21 cellular contexts compared by ENCODE assay signal in the genomic region with DNA sequence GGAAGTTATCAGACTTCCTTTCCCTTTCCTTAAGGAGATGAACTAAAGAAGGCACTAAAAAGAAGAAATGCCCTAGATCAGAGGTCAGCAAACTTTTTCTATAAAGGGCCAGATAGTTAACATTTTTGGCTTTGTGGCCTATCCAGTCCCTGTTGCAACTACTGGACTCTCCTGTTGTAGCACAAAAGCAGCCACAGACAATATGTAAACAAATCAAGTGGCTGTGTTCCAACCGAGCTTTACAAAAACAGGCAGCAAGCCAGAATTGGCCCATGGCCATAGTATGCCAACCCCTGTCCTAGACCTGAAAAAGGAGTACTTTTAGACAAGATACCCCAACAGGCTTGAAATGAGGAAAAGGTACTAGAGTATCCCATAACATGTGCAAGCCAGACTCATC. TPM values are rescaled to one million over a fixed set of nuclear protein-coding genes. Genes with fewer than 3 reads are reported as not detected.
DNase-seq lines count a peak whose midpoint lies in the region; ATAC-seq, FAIRE-seq and TF ChIP-seq lines count a peak whose summit lies in the region.
"Had no signal": no experiment of that assay in that cellular context is flagged by ENCODE, and none has a peak within 500 bp of the region (broad histone marks: within the 10 kb centered on the region; RNA-seq: fewer than 3 reads in every experiment).

No MANE protein-coding gene starts in this region.

- H3K36me3 Mint-ChIP-seq in H9 (ENCODE audit: insufficient read depth in 1 of 3, low read depth in 3 of 3), result peaks cover 5 to 16% (median 15%) of the 10 kb centered on the region in 3 experiments; a peak in 6 of 7 replicates

- dilution Hi-C loops in endothelial cell of umbilical vein (cut with MboI; ENCODE audit: extremely low pct_ligation_motif_present, low sequenced_read_pairs), result no loop called here

- CTCF ChIA-PET in endothelial cell of umbilical vein (lab: Charles Lee), result interaction anchor here (1.0 to 12.9 kb wide), 7 partner anchors 11 to 170 kb away, joined by 3 to 418 read pairs (median 6); no protein-coding TSS in a partner anchor

- no peak overlapping the region for H3K4me3 ChIP-seq in endothelial cell of umbilical vein (replicated peaks in 1 of 3; ENCODE audit: insufficient read depth in 1 of 3, low read depth in 1 of 3, low read length in 3 of 3)
- H3K4me3 ChIP-seq in stomach, result no peak overlapping the region
- H3K4me3 ChIP-seq: BLaER1 treated with 17β-estradiol and CSF1 and Interleukin-3, amounts not matched to agents 10 nM and 100 nM; esophagus squamous epithelium; neural progenitor cell had no signal

- FAIRE-seq in endothelial cell of umbilical vein (lab: Jason Lieb, UNC), result peak; percentile 46

- H3K56ac ChIP-seq in H9 (ENCODE audit: insufficient read length, low read depth, low read length), result no peak overlapping the region

- H3K9ac ChIP-seq in endothelial cell of umbilical vein (replicated peaks; ENCODE audit: extremely low read depth, insufficient read depth, low read length) (no peak overlapping the region), H9 (ENCODE audit: extremely low read depth, insufficient read length, low read length) (no peak overlapping the region)
- H3K9ac ChIP-seq: BLaER1 treated with 17β-estradiol and CSF1 and Interleukin-3, amounts not matched to agents 10 nM and 100 nM; neural progenitor cell had no signal

- H3K9me1 ChIP-seq in endothelial cell of umbilical vein (replicated peaks; ENCODE audit: control insufficient read depth, extremely low read depth, insufficient read depth, low read length), result no peaks in the 10 kb centered on the region

- H3K9me3 ChIP-seq in endothelial cell of umbilical vein (replicated peaks; ENCODE audit: control insufficient read depth, insufficient read depth, low read length), result no peaks in the 10 kb centered on the region
- no peaks in the 10 kb centered on the region for H3K9me3 ChIP-seq in stomach
- no peaks in the 10 kb centered on the region for H3K9me3 ChIP-seq in H9 (ENCODE audit: control insufficient read depth, low read depth, low read length)
- H3K9me3 ChIP-seq: BLaER1 treated with 17β-estradiol and CSF1 and Interleukin-3, amounts not matched to agents 10 nM and 100 nM; esophagus squamous epithelium had no signal

- ATAC-seq in GM21360 (IDR thresholded peaks at IDR 0.05; ENCODE audit: unreplicated experiment), result no peak
- no peak for ATAC-seq in HG03521 (IDR thresholded peaks at IDR 0.05; ENCODE audit: unreplicated experiment)
- ATAC-seq: activated T-cell treated with anti-CD3 and anti-CD28 coated beads, Interleukin-2, amount 50 U/mL, for 4 hours had no signal

- no peak overlapping the region for H4K5ac ChIP-seq in H9 (ENCODE audit: insufficient read length, low read depth, low read length)

- BruUV-seq in endothelial cell of umbilical vein (replicated peaks; lab: Mats Ljungman, UMichigan), result no TSS peak

- H2BK20ac ChIP-seq in H9 (ENCODE audit: low read depth, low read length, poor library complexity, severe bottlenecking), result no peak overlapping the region

- peaks cover 0 to 4% of the 10 kb centered on the region in 2 experiments for H3K36me3 ChIP-seq in endothelial cell of umbilical vein (ENCODE audit: control insufficient read depth in 2 of 2, extremely low read depth in 1 of 2, insufficient read depth in 2 of 2, low read length in 2 of 2)
- H3K36me3 ChIP-seq in stomach, result peaks cover 16 to 72% (median 66%) of the 10 kb centered on the region in 4 donors

- no peaks in the 10 kb centered on the region for H3K27me3 Mint-ChIP-seq in H9 (ENCODE audit: low read depth)
- H3K27me3 Mint-ChIP-seq: activated naive CD4-positive, alpha-beta T cell treated with anti-CD3 and anti-CD28 coated beads, Interleukin-2, amount 50 U/mL, for 24 hours; type B pancreatic cell had no signal

- TF ChIP-seq POLR2A in endothelial cell of umbilical vein (IDR thresholded peaks at IDR 0.05; ENCODE audit: low read depth, low read length) (no peak), stomach (IDR thresholded peaks at IDR 0.05) (no peak)

- intact Hi-C loops in endothelial cell of umbilical vein (cut with micrococcal nuclease) (loop anchor here (10.0 kb wide), 1 partner anchor 275 kb away; no protein-coding TSS in a partner anchor), stomach (cut with DNase I; ENCODE audit: low total_unique reads) (loop anchor here (10.0 kb wide), 1 partner anchor 125 kb away; no protein-coding TSS in a partner anchor)

- no peak overlapping the region for H2BK120ac ChIP-seq in H9 (ENCODE audit: low read depth, low read length, poor library complexity, severe bottlenecking)

- no peak for TF ChIP-seq CTCF in endothelial cell of umbilical vein (IDR thresholded peaks at IDR 0.05; ENCODE audit: extremely low read depth in 1 of 2, insufficient read depth in 1 of 2, low read depth in 1 of 2, low read length in 2 of 2)
- TF ChIP-seq CTCF in stomach (IDR thresholded peaks at IDR 0.05), result no peak
- TF ChIP-seq CTCF in H9 (conservative IDR thresholded peaks at IDR 0.05), result no peak

- no peaks in the 10 kb centered on the region for H4K20me1 ChIP-seq in endothelial cell of umbilical vein (replicated peaks; ENCODE audit: control insufficient read depth, extremely low read depth, insufficient read depth, low read length)
- H4K20me1 ChIP-seq in H9 (ENCODE audit: control insufficient read depth, insufficient read depth, insufficient read length), result no peaks in the 10 kb centered on the region
- H4K20me1 ChIP-seq: BLaER1 treated with 17β-estradiol and CSF1 and Interleukin-3, amounts not matched to agents 10 nM and 100 nM had no signal

- H2AFZ ChIP-seq in endothelial cell of umbilical vein (ENCODE audit: low read depth, low read length) (no peak overlapping the region), H9 (ENCODE audit: low read length) (no peak overlapping the region)
- H2AFZ ChIP-seq: neural progenitor cell had no signal

- H3K4me2 ChIP-seq in endothelial cell of umbilical vein (ENCODE audit: insufficient read depth, low read length) (no peak overlapping the region), H9 (ENCODE audit: insufficient read depth, insufficient read length, low read length) (no peak overlapping the region)
- H3K4me2 ChIP-seq: BLaER1 treated with 17β-estradiol and CSF1 and Interleukin-3, amounts not matched to agents 10 nM and 100 nM; neural progenitor cell had no signal

- H3K27ac Mint-ChIP-seq in H9, result no peak overlapping the region
- H3K27ac Mint-ChIP-seq: activated naive CD4-positive, alpha-beta T cell treated with anti-CD3 and anti-CD28 coated beads, Interleukin-2, amount 50 U/mL, for 24 hours; neural progenitor cell; type B pancreatic cell had no signal

- no peaks in the 10 kb centered on the region for H3K79me2 ChIP-seq in endothelial cell of umbilical vein (ENCODE audit: control insufficient read depth, insufficient read depth, low read length)
- no peaks in the 10 kb centered on the region for H3K79me2 ChIP-seq in H9 (ENCODE audit: insufficient read depth, low read length)

- H3K79me1 ChIP-seq in H9 (ENCODE audit: insufficient read depth, low read depth, low read length, poor library complexity, severe bottlenecking), result no peaks in the 10 kb centered on the region

- DNase-seq in NCI-H345 (lab: John Stamatoyannopoulos, UW) (peak; percentile 39), NCI-H345 treated with DMSO at 0.1 percent for 48 hours (lab: John Stamatoyannopoulos, UW; ENCODE audit: unreplicated experiment) (no peak), NCI-H69 (lab: John Stamatoyannopoulos, UW) (peak; percentile 58), endothelial cell of umbilical vein (ENCODE audit: low read depth, low spot score) (peak; percentile 59), stomach (peak; percentile 47), H9 (no peak)
- DNase-seq: activated CD4-positive, alpha-beta T cell treated with anti-CD3 and anti-CD28 coated beads, Interleukin-2, amount 50 U/mL, for 48 hours; activated T-cell treated with anti-CD3 and anti-CD28 coated beads, Interleukin-2, amount 50 U/mL, for 4 hours; brain microvascular endothelial cell; esophagus squamous epithelium; head of caudate nucleus; islet precursor cell; NCI-H2081 treated with DMSO at 0.1 percent for 48 hours; stimulated activated CD4-positive, alpha-beta T cell treated with anti-CD3 and anti-CD28 coated beads, Interleukin-15, amount 100 ng/mL, for 24 hours; stimulated activated naive CD4-positive, alpha-beta T cell treated with Interleukin-2 at 50 U/mL for 16 hours had no signal

- no peak overlapping the region for H2AK5ac ChIP-seq in H9 (ENCODE audit: insufficient read length, low read length)

- H3K18ac ChIP-seq in H9 (ENCODE audit: insufficient read length, low read depth, low read length), result no peak overlapping the region

- H2BK5ac ChIP-seq in H9 (ENCODE audit: insufficient read length, low read length), result no peak overlapping the region

- WGBS in stomach, 5 donors, result 0 to 18% (median 12%) methylated on average over 1 of the region's 1 CpG
- WGBS in H9 (ENCODE audit: extremely low coverage, insufficient read length, low lambda C conversion rate), result no CpG with 5 or more reads among the region's 1 CpG

- H3K4me1 Mint-ChIP-seq in H9, result no peaks in the 10 kb centered on the region
- H3K4me1 Mint-ChIP-seq: activated naive CD4-positive, alpha-beta T cell treated with anti-CD3 and anti-CD28 coated beads, Interleukin-2, amount 50 U/mL, for 24 hours; neural progenitor cell had no signal

- no peak overlapping the region for H3K23ac ChIP-seq in H9 (ENCODE audit: insufficient read length, low read depth, low read length)

- no peaks in the 10 kb centered on the region for H3K4me1 ChIP-seq in endothelial cell of umbilical vein (ENCODE audit: control insufficient read depth, extremely low read depth, insufficient read depth, low read length)
- H3K4me1 ChIP-seq in stomach, result peaks cover 8 to 15% (median 11%) of the 10 kb centered on the region in 4 donors
- H3K4me1 ChIP-seq in H9 (ENCODE audit: insufficient read depth, low read length), result no peaks in the 10 kb centered on the region
- H3K4me1 ChIP-seq: BLaER1 treated with 17β-estradiol and CSF1 and Interleukin-3, amounts not matched to agents 10 nM and 100 nM; neural progenitor cell had no signal

- no peak overlapping the region for H3T11ph ChIP-seq in H9 (ENCODE audit: low read length)

- POLR2A ChIA-PET in endothelial cell of umbilical vein (lab: Charles Lee), result no interaction called here

- H3K23me2 ChIP-seq in H9 (ENCODE audit: insufficient read length, low read depth, low read length, poor library complexity, severe bottlenecking), result no peaks in the 10 kb centered on the region

- H3K27me3 ChIP-seq in endothelial cell of umbilical vein (ENCODE audit: control insufficient read depth in 2 of 2, insufficient read depth in 2 of 2, low read length in 2 of 2), result no peaks in the 10 kb centered on the region
- H3K27me3 ChIP-seq in stomach, result no peaks in the 10 kb centered on the region
- H3K27me3 ChIP-seq in H9 (ENCODE audit: insufficient read depth, low read length), result no peaks in the 10 kb centered on the region
- H3K27me3 ChIP-seq: BLaER1 treated with 17β-estradiol and CSF1 and Interleukin-3, amounts not matched to agents 10 nM and 100 nM; brain microvascular endothelial cell; esophagus squamous epithelium; neural progenitor cell had no signal

- H4K8ac ChIP-seq in H9 (replicated peaks; ENCODE audit: insufficient read length, low read depth, low read length), result no peak overlapping the region

- no peak overlapping the region for H3K4ac ChIP-seq in H9 (ENCODE audit: low read depth, low read length)

- no peaks in the 10 kb centered on the region for H3K9me3 Mint-ChIP-seq in H9
- H3K9me3 Mint-ChIP-seq: activated naive CD4-positive, alpha-beta T cell treated with anti-CD3 and anti-CD28 coated beads, Interleukin-2, amount 50 U/mL, for 24 hours; activated T-cell treated with anti-CD3 and anti-CD28 coated beads, Interleukin-2, amount 50 U/mL, for 4 hours; neural progenitor cell; type B pancreatic cell had no signal

- H3K27ac ChIP-seq in endothelial cell of umbilical vein (ENCODE audit: insufficient read depth, low read depth, low read length) (no peak overlapping the region), stomach (peak overlapping the region in 1 of 5 donors; percentile 12), H9 (ENCODE audit: insufficient read length, low read depth, low read length) (no peak overlapping the region)
- H3K27ac ChIP-seq: BLaER1 treated with 17β-estradiol and CSF1 and Interleukin-3, amounts not matched to agents 10 nM and 100 nM; brain microvascular endothelial cell; esophagus squamous epithelium; neural progenitor cell had no signal

- no peak overlapping the region for H2BK15ac ChIP-seq in H9 (ENCODE audit: low read depth, low read length)

- H4K91ac ChIP-seq in H9 (ENCODE audit: insufficient read length, low read depth, low read length), result no peak overlapping the region

- no peak overlapping the region for H3K14ac ChIP-seq in H9 (ENCODE audit: insufficient read depth, low read length)

- H2BK12ac ChIP-seq in H9 (ENCODE audit: insufficient read length, low read depth, low read length), result no peak overlapping the region

- no peak overlapping the region for H3K4me3 Mint-ChIP-seq in H9
- H3K4me3 Mint-ChIP-seq: activated naive CD4-positive, alpha-beta T cell treated with anti-CD3 and anti-CD28 coated beads, Interleukin-2, amount 50 U/mL, for 24 hours; activated T-cell treated with anti-CD3 and anti-CD28 coated beads, Interleukin-2, amount 50 U/mL, for 4 hours; neural progenitor cell; type B pancreatic cell had no signal

- no peak for TF ChIP-seq EP300 in stomach (IDR thresholded peaks at IDR 0.05)

RNA-seq across cellular contexts. Expression of a gene that starts 10.9 kb away (rescaled TPM):
- total RNA-seq in endothelial cell of umbilical vein (12.1 and 12.9 TPM in 2 replicates), stomach (10 to 100 TPM in 3 of 5 donors, 1 to 10 TPM in 2; 4.5 to 25.5 (median 13.2) TPM), H9 (2021) (19.7 and 20.8 TPM in 2 replicates)
- polyA plus RNA-seq in endothelial cell of umbilical vein (11.9 and 12.8 TPM in 2 replicates), stomach (10 to 100 TPM; 10.3 to 19.1 (median 10.4) TPM)
- polyA plus RNA-seq in endothelial cell of umbilical vein (2011; cell fraction: cytosol; rRNA removed), result 15.1 and 15.5 TPM in 2 replicates
- polyA plus RNA-seq in endothelial cell of umbilical vein (2011; cell fraction: nucleus; rRNA removed), result 17.3 and 21.9 TPM in 2 replicates
- 14.2 and 15.7 TPM in 2 replicates for polyA plus RNA-seq in endothelial cell of umbilical vein (2012)
- 36.9 and 50.5 TPM in 2 replicates for polyA minus RNA-seq in endothelial cell of umbilical vein
- polyA minus RNA-seq in endothelial cell of umbilical vein (2011; cell fraction: cytosol; rRNA and poly(A)+ RNA removed), result 11.0 TPM
- 10.3 and 16.5 TPM in 2 replicates for polyA minus RNA-seq in endothelial cell of umbilical vein (2011; cell fraction: nucleus; rRNA and poly(A)+ RNA removed)

RNA-seq across cellular contexts. Expression of a gene that starts 20.2 kb away (rescaled TPM):
- total RNA-seq in endothelial cell of umbilical vein (5.2 and 7.1 TPM in 2 replicates), stomach (1 to 10 TPM in 2 of 5 donors, under 1 TPM in 3; 0.45 to 4.1 (median 0.92) TPM), H9 (2021) (1.2 and 1.9 TPM in 2 replicates)
- polyA plus RNA-seq in endothelial cell of umbilical vein (2.7 and 3.2 TPM in 2 replicates), stomach (1 to 10 TPM in 1 of 3 donors, under 1 TPM in 1, not detected in 1; 0.50 to 2.3 TPM)
- polyA plus RNA-seq in endothelial cell of umbilical vein (2011; cell fraction: cytosol; rRNA removed), result 0.32 and 0.44 TPM in 2 replicates
- 17.4 and 20.5 TPM in 2 replicates for polyA plus RNA-seq in endothelial cell of umbilical vein (2011; cell fraction: nucleus; rRNA removed)
- polyA plus RNA-seq in endothelial cell of umbilical vein (2012), result 2.1 and 2.5 TPM in 2 replicates
- 4.2 and 6.0 TPM in 2 replicates for polyA minus RNA-seq in endothelial cell of umbilical vein
- not detected for polyA minus RNA-seq in endothelial cell of umbilical vein (2011; cell fraction: cytosol; rRNA and poly(A)+ RNA removed)
- polyA minus RNA-seq in endothelial cell of umbilical vein (2011; cell fraction: nucleus; rRNA and poly(A)+ RNA removed), result 6.4 and 6.8 TPM in 2 replicates

RNA-seq across cellular contexts. Expression of a gene that starts 27.1 kb away (rescaled TPM):
- total RNA-seq in endothelial cell of umbilical vein (41.0 and 44.0 TPM in 2 replicates), stomach (10 to 100 TPM; 12.8 to 48.2 (median 36.2) TPM), H9 (2021) (33.0 and 36.4 TPM in 2 replicates)
- polyA plus RNA-seq in endothelial cell of umbilical vein (51.1 and 55.7 TPM in 2 replicates), stomach (10 to 100 TPM; 26.5 to 45.5 (median 34.2) TPM)
- polyA plus RNA-seq in endothelial cell of umbilical vein (2011; cell fraction: cytosol; rRNA removed), result 38.1 and 39.2 TPM in 2 replicates
- polyA plus RNA-seq in endothelial cell of umbilical vein (2011; cell fraction: nucleus; rRNA removed), result 60.0 and 63.9 TPM in 2 replicates
- 35.5 and 39.9 TPM in 2 replicates for polyA plus RNA-seq in endothelial cell of umbilical vein (2012)
- 24.6 and 27.9 TPM in 2 replicates for polyA minus RNA-seq in endothelial cell of umbilical vein
- 5.8 TPM for polyA minus RNA-seq in endothelial cell of umbilical vein (2011; cell fraction: cytosol; rRNA and poly(A)+ RNA removed)
- 14.1 and 15.9 TPM in 2 replicates for polyA minus RNA-seq in endothelial cell of umbilical vein (2011; cell fraction: nucleus; rRNA and poly(A)+ RNA removed)

RNA-seq across cellular contexts. Expression of a gene that starts 28.4 kb away (rescaled TPM):
- total RNA-seq in endothelial cell of umbilical vein (58.2 and 59.5 TPM in 2 replicates), stomach (10 to 100 TPM; 31.9 to 97.3 (median 43.9) TPM), H9 (2021) (46.7 and 48.0 TPM in 2 replicates)
- polyA plus RNA-seq in endothelial cell of umbilical vein (68.1 and 76.1 TPM in 2 replicates), stomach (10 to 100 TPM; 23.9 to 52.5 (median 25.1) TPM)
- polyA plus RNA-seq in endothelial cell of umbilical vein (2011; cell fraction: cytosol; rRNA removed), result 51.6 and 53.2 TPM in 2 replicates
- polyA plus RNA-seq in endothelial cell of umbilical vein (2011; cell fraction: nucleus; rRNA removed), result 59.8 and 67.6 TPM in 2 replicates
- 39.7 and 46.3 TPM in 2 replicates for polyA plus RNA-seq in endothelial cell of umbilical vein (2012)
- polyA minus RNA-seq in endothelial cell of umbilical vein, result 131 and 150 TPM in 2 replicates
- 26.6 TPM for polyA minus RNA-seq in endothelial cell of umbilical vein (2011; cell fraction: cytosol; rRNA and poly(A)+ RNA removed)
- 41.5 and 52.4 TPM in 2 replicates for polyA minus RNA-seq in endothelial cell of umbilical vein (2011; cell fraction: nucleus; rRNA and poly(A)+ RNA removed)

RNA-seq across cellular contexts. Expression of a gene that starts 56.9 kb away (rescaled TPM):
- total RNA-seq in endothelial cell of umbilical vein (23.3 and 24.0 TPM in 2 replicates), stomach (10 to 100 TPM; 21.3 to 79.7 (median 33.8) TPM), H9 (2021) (15.9 and 16.4 TPM in 2 replicates)
- polyA plus RNA-seq in endothelial cell of umbilical vein (52.0 and 52.9 TPM in 2 replicates), stomach (10 to 100 TPM; 45.0 to 81.3 (median 46.6) TPM)
- polyA plus RNA-seq in endothelial cell of umbilical vein (2011; cell fraction: cytosol; rRNA removed), result 32.0 and 36.7 TPM in 2 replicates
- polyA plus RNA-seq in endothelial cell of umbilical vein (2011; cell fraction: nucleus; rRNA removed), result 114 and 121 TPM in 2 replicates
- polyA plus RNA-seq in endothelial cell of umbilical vein (2012), result 21.3 and 21.7 TPM in 2 replicates
- 24.0 and 33.6 TPM in 2 replicates for polyA minus RNA-seq in endothelial cell of umbilical vein
- polyA minus RNA-seq in endothelial cell of umbilical vein (2011; cell fraction: cytosol; rRNA and poly(A)+ RNA removed), result 11.8 TPM
- polyA minus RNA-seq in endothelial cell of umbilical vein (2011; cell fraction: nucleus; rRNA and poly(A)+ RNA removed), result 14.6 and 15.0 TPM in 2 replicates

Comparison
In these comparisons a context has a peak if more than half of its experiments do, and no peak if none do; other contexts are left out.
1. DNase-seq: peak in NCI-H345 (single experiment), NCI-H69 (single experiment), endothelial cell of umbilical vein (single experiment) and stomach (single experiment); none in NCI-H345 treated with DMSO at 0.1 percent for 48 hours (single experiment) and H9 (single experiment).